Comparison of ENCODE assay signal across 11 cellular contexts in the genomic region with DNA sequence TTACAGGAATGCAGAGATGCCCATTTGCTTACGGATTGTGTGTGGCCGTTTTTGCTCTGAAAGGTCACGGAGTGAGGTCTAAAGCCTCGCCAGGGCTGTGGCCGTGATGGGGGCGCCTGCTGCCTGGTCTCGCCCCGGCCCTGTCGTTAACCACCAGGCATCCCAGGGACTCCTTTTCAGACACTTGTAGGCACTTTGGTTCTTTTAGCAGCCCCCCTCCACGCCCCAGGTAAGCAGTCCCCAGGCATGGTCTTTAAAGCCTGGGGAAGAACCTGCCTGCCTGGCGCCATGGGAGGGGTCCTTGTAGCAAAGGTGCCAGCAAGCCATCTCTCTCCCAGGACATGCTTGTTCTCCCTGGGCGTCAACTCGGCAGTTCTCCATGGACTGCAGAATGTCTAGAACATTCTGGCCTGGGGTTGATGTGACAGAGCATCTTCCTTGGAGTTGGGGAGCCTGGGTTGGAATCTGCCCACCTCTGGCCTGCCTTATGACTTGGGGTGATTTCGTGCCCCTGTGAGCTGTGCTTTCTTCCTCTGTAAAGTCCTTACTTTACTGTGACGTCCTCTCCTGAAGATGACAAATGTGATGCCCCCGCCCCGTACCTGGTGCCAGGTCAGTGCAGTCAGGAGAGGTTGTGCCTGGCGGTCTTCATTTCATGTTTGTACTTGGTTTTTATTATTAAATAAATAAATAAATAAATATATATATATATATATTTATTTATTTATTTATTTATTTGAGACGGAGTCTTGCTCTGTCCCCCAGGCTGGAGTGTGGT. TPM values are rescaled to one million over a fixed set of nuclear protein-coding genes. Genes with fewer than 3 reads are reported as not detected.
DNase-seq lines count a peak whose midpoint lies in the region; ATAC-seq and TF ChIP-seq lines count a peak whose summit lies in the region.
"Had no signal": no experiment of that assay in that cellular context is flagged by ENCODE, and none has a peak within 500 bp of the region (broad histone marks: within the 10 kb centered on the region; RNA-seq: fewer than 3 reads in every experiment).

No MANE protein-coding gene starts in this region.

- H3K9ac ChIP-seq in MM.1S (ENCODE audit: low read length) (peak overlapping the region; percentile 57; the same call in 1 of the 2 replicates), duodenal mucosa (ENCODE audit: low read depth in 1 of 2, low read length in 2 of 2) (peak overlapping the region in 1 of 2 donors; percentile 6)

- peaks cover 57% of the 10 kb centered on the region for H3K4me1 ChIP-seq in left ventricle myocardium inferior
- H3K4me1 ChIP-seq in MM.1S (ENCODE audit: low read length), result peaks cover 7% of the 10 kb centered on the region
- H3K4me1 ChIP-seq in duodenal mucosa (ENCODE audit: control insufficient read depth in 1 of 2, insufficient read depth in 2 of 2, low read length in 2 of 2), result peaks cover 12 to 14% of the 10 kb centered on the region in 2 donors
- H3K4me1 ChIP-seq in tibial nerve, result peaks cover 0 to 61% (median 41%) of the 10 kb centered on the region in 4 donors

- peaks cover 64% of the 10 kb centered on the region for H3K79me2 ChIP-seq in MM.1S (ENCODE audit: low read length)

- intact Hi-C loops in left ventricle myocardium superior (cut with micrococcal nuclease) (no loop called here), left ventricle myocardium inferior (cut with micrococcal nuclease) (no loop called here)

- TF ChIP-seq EP300 in tibial nerve (IDR thresholded peaks at IDR 0.05), result no peak

- WGBS in tibial nerve, 2 donors, result 80 to 90% methylated on average over 16 to 19 of the region's 19 CpGs

- no peaks in the 10 kb centered on the region for H4K20me1 ChIP-seq in MM.1S (ENCODE audit: insufficient read depth, low read length)

- peaks cover 7% of the 10 kb centered on the region for H3K36me3 ChIP-seq in left ventricle myocardium inferior
- H3K36me3 ChIP-seq in MM.1S (replicated peaks; ENCODE audit: insufficient read depth, low read length), result no peaks in the 10 kb centered on the region; the same call in 1 of the 2 replicates
- H3K36me3 ChIP-seq in duodenal mucosa (ENCODE audit: control insufficient read depth in 1 of 2, insufficient read depth in 2 of 2, low read length in 2 of 2), result peaks cover 0 to 22% of the 10 kb centered on the region in 2 donors
- H3K36me3 ChIP-seq in tibial nerve, result peaks cover 0 to 11% (median 0%) of the 10 kb centered on the region in 3 donors

- H3K4me2 ChIP-seq in MM.1S (ENCODE audit: low read depth, low read length), result peak overlapping the region; percentile 95

- H3K9me2 ChIP-seq in MM.1S (replicated peaks; ENCODE audit: insufficient read depth, low read length), result no peaks in the 10 kb centered on the region

- DNase-seq in left ventricle myocardium superior (peak; percentile 21), left ventricle myocardium inferior (no peak), MM.1S (no peak), tibial nerve (ENCODE audit: low spot score in 2 of 2) (no peak), NAMALWA (ENCODE audit: low spot score) (no peak)
- DNase-seq: activated CD4-positive, CD25-positive, alpha-beta regulatory T cell; foreskin fibroblast; SHP77 had no signal

- ATAC-seq in left ventricle myocardium superior (no peak), GM21737 (IDR thresholded peaks at IDR 0.05; ENCODE audit: unreplicated experiment) (no peak), GM19452 (IDR thresholded peaks at IDR 0.05; ENCODE audit: unreplicated experiment) (no peak)

- H3K27ac ChIP-seq in left ventricle myocardium inferior (replicated peaks), result no peak overlapping the region
- peak overlapping the region; percentile 92 for H3K27ac ChIP-seq in MM.1S (ENCODE audit: low read length)
- no peak overlapping the region for H3K27ac ChIP-seq in duodenal mucosa (ENCODE audit: low read depth, low read length)
- H3K27ac ChIP-seq in tibial nerve, result peak overlapping the region in 2 of 4 donors; percentile 17 to 61

- no peak for TF ChIP-seq POLR2A in tibial nerve (IDR thresholded peaks at IDR 0.05)

- H3K4me3 ChIP-seq in left ventricle myocardium inferior (no peak overlapping the region), MM.1S (ENCODE audit: low read length) (peak overlapping the region; percentile 46), duodenal mucosa (ENCODE audit: low read depth in 1 of 2, low read length in 2 of 2) (peak overlapping the region; percentile 36 to 44), tibial nerve (no peak overlapping the region)

- no peaks in the 10 kb centered on the region for H3K9me3 ChIP-seq in left ventricle myocardium inferior (replicated peaks)
- H3K9me3 ChIP-seq in MM.1S (replicated peaks; ENCODE audit: insufficient read depth, low read length), result no peaks in the 10 kb centered on the region
- no peaks in the 10 kb centered on the region for H3K9me3 ChIP-seq in duodenal mucosa (ENCODE audit: control insufficient read depth in 1 of 2, low read length in 2 of 2)
- no peaks in the 10 kb centered on the region for H3K9me3 ChIP-seq in tibial nerve

- peaks cover 21% of the 10 kb centered on the region for H3F3A ChIP-seq in MM.1S (ENCODE audit: insufficient read depth, low read length)

- no peaks in the 10 kb centered on the region for H3K27me3 ChIP-seq in left ventricle myocardium inferior (ENCODE audit: low read depth)
- H3K27me3 ChIP-seq in MM.1S (replicated peaks; ENCODE audit: insufficient read depth, low read length), result no peaks in the 10 kb centered on the region
- no peaks in the 10 kb centered on the region for H3K27me3 ChIP-seq in duodenal mucosa (ENCODE audit: control insufficient read depth in 1 of 2, insufficient read depth in 2 of 2, low read length in 2 of 2)
- no peaks in the 10 kb centered on the region for H3K27me3 ChIP-seq in tibial nerve

- no peak overlapping the region for H2AFZ ChIP-seq in MM.1S (ENCODE audit: low read length)

- TF ChIP-seq CTCF in left ventricle myocardium inferior (IDR thresholded peaks at IDR 0.05; ENCODE audit: borderline replicate concordance) (no peak), MM.1S (IDR thresholded peaks at IDR 0.05; ENCODE audit: low read length) (no peak), tibial nerve (IDR thresholded peaks at IDR 0.05) (no peak)

RNA-seq across cellular contexts. Expression of a gene that starts 5.4 kb away (rescaled TPM):
- 10.4 TPM for total RNA-seq in left ventricle myocardium superior
- 10.2 TPM for total RNA-seq in left ventricle myocardium inferior
- 10 to 100 TPM; 17.8 to 24.3 (median 21.2) TPM for total RNA-seq in tibial nerve

RNA-seq across cellular contexts. Expression of a gene that starts 32.3 kb away (rescaled TPM):
- 0.12 TPM for total RNA-seq in left ventricle myocardium superior
- total RNA-seq in left ventricle myocardium inferior, result 0.11 TPM
- 1 to 10 TPM; 1.3 to 4.2 (median 2.4) TPM for total RNA-seq in tibial nerve

Comparison
In these comparisons a context has a peak if more than half of its experiments do, and no peak if none do; other contexts are left out.
1. H3K4me3 ChIP-seq: peak in MM.1S (single experiment) and duodenal mucosa (2 of 2); none in left ventricle myocardium inferior (single experiment) and tibial nerve (0 of 4).